In the genomic region with DNA sequence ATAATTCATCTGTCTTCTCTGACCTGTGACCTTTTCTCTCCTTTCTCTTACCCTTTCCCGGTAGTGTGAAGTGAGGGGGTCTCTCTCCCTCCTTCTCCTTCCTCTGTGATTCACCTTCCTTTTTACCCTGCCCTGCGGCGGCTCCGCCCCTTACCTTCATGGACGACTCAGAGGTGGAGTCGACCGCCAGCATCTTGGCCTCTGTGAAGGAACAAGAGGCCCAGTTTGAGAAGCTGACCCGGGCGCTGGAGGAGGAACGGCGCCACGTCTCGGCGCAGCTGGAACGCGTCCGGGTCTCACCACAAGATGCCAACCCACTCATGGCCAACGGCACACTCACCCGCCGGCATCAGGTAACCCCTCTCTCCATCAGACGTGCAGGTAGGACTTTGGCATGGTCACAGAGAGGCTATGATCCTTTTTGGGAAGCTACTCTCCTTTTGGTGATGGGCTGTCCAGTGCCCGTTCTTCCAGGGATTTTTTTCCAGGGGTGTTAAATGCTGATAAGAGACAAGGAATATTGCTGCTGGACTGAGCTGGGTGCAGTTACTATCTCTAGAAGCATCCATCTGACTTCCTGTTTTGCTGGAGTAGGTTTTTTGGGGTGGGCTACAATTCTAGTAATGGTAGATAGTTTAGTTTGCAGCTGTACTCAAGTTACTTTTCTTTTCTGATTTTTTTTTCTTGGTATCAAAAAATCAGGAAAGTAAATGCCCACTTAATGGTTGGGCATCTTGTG, we compare ENCODE assay signal across 8 cellular contexts. TPM values are rescaled to one million over a fixed set of nuclear protein-coding genes. Genes with fewer than 3 reads are reported as not detected.
DNase-seq lines count a peak whose midpoint lies in the region; ATAC-seq and TF ChIP-seq lines count a peak whose summit lies in the region.

No MANE protein-coding gene starts in this region.

- peaks cover 0 to 41% of the 10 kb centered on the region in 2 donors for H3K4me1 ChIP-seq in breast epithelium

- peak in 2 of 10 experiments; percentile 2 to 7 for DNase-seq in CD4-positive, alpha-beta T cell
- DNase-seq in breast epithelium (ENCODE audit: low spot score in 2 of 2) (peak in 1 of 2 donors; percentile 56), natural killer cell (no peak), posterior vena cava (ENCODE audit: low spot score) (no peak), NCI-H226 (no peak)
- DNase-seq in stimulated activated CD4-positive, alpha-beta T cell treated with anti-CD3 and anti-CD28 coated beads, Interleukin-15, amount 100 ng/mL, for 24 hours = no peak

- POLR2A ChIA-PET in CD4-positive, alpha-beta T cell (lab: Charles Lee) = interaction anchor here (1.0 to 1.9 kb wide), 3 partner anchors 9 to 50 kb away, joined by 3 to 13 read pairs (median 4); a partner anchor contains a TSS

- H3K9me3 Mint-ChIP-seq in CD4-positive, alpha-beta T cell = no peaks in the 10 kb centered on the region
- H3K9me3 Mint-ChIP-seq in IgD-negative memory B cell (no peaks in the 10 kb centered on the region), natural killer cell (no peaks in the 10 kb centered on the region)

- peak overlapping the region; percentile 80 for H3K4me3 Mint-ChIP-seq in CD4-positive, alpha-beta T cell
- peak overlapping the region; percentile 14 to 84 (median 55) for H3K4me3 Mint-ChIP-seq in IgD-negative memory B cell
- peak overlapping the region; percentile 48 for H3K4me3 Mint-ChIP-seq in natural killer cell

- peak overlapping the region in 1 of 3 donors; percentile 26 for H3K4me3 ChIP-seq in breast epithelium

- H3K4me1 Mint-ChIP-seq in CD4-positive, alpha-beta T cell (ENCODE audit: low read depth) = peaks cover 34% of the 10 kb centered on the region
- H3K4me1 Mint-ChIP-seq in IgD-negative memory B cell (peaks cover 39 to 47% (median 40%) of the 10 kb centered on the region in 3 donors), natural killer cell (peaks cover 24 to 31% of the 10 kb centered on the region in 2 donors)

- H3K27ac Mint-ChIP-seq in CD4-positive, alpha-beta T cell = peak overlapping the region; percentile 95
- H3K27ac Mint-ChIP-seq in IgD-negative memory B cell (peak overlapping the region; percentile 48 to 99 (median 94)), natural killer cell (peak overlapping the region; percentile 86)

- H3K9me3 ChIP-seq in CD4-positive, alpha-beta T cell (ENCODE audit: control insufficient read depth, low read length) = no peaks in the 10 kb centered on the region
- H3K9me3 ChIP-seq in breast epithelium = no peaks in the 10 kb centered on the region

- no peaks in the 10 kb centered on the region for H3K27me3 ChIP-seq in CD4-positive, alpha-beta T cell (ENCODE audit: control insufficient read depth, insufficient read depth, low read length)
- no peaks in the 10 kb centered on the region for H3K27me3 ChIP-seq in breast epithelium

- intact Hi-C loops in CD4-positive, alpha-beta T cell (cut with DNase I, micrococcal nuclease) = loop anchor here in 1 of 2 experiments (1.0 to 5.0 kb wide), 4 partner anchors 51 to 786 kb away; a partner anchor contains a TSS
- intact Hi-C loops in breast epithelium (cut with DNase I; ENCODE audit: low total_unique reads) (no loop called here), natural killer cell (cut with micrococcal nuclease) (loop anchor here (1.0 to 10.0 kb wide), 3 partner anchors 51 to 783 kb away; a partner anchor contains a TSS), posterior vena cava (cut with DNase I) (no loop called here)

- H3K27ac ChIP-seq in CD4-positive, alpha-beta T cell (ENCODE audit: low read depth, low read length) = peak overlapping the region; percentile 83
- H3K27ac ChIP-seq in breast epithelium = peak overlapping the region; percentile 62 to 68

- TF ChIP-seq POLR2A in breast epithelium (IDR thresholded peaks at IDR 0.05) = no peak

- TF ChIP-seq CTCF in CD4-positive, alpha-beta T cell (IDR thresholded peaks at IDR 0.05) = no peak
- TF ChIP-seq CTCF in breast epithelium (IDR thresholded peaks at IDR 0.05) = no peak
- TF ChIP-seq CTCF in natural killer cell (IDR thresholded peaks at IDR 0.05) = no peak

- ATAC-seq in CD4-positive, alpha-beta T cell (ENCODE audit: poor library complexity) = peak; percentile 8
- no peak for ATAC-seq in natural killer cell
- no peak for ATAC-seq in HG02610 (IDR thresholded peaks at IDR 0.05; ENCODE audit: unreplicated experiment)

- no peaks in the 10 kb centered on the region for H3K27me3 Mint-ChIP-seq in CD4-positive, alpha-beta T cell
- H3K27me3 Mint-ChIP-seq in IgD-negative memory B cell (no peaks in the 10 kb centered on the region), natural killer cell (ENCODE audit: low read depth in 2 of 2) (no peaks in the 10 kb centered on the region)

- peaks cover 18% of the 10 kb centered on the region for H3K36me3 Mint-ChIP-seq in CD4-positive, alpha-beta T cell (ENCODE audit: low read depth)
- H3K36me3 Mint-ChIP-seq in IgD-negative memory B cell = peaks cover 11% of the 10 kb centered on the region
- no peaks in the 10 kb centered on the region for H3K36me3 Mint-ChIP-seq in natural killer cell

- H3K36me3 ChIP-seq in breast epithelium = no peaks in the 10 kb centered on the region

- CTCF ChIA-PET in CD4-positive, alpha-beta T cell (lab: Charles Lee) = interaction anchor here (1.7 kb wide), 1 partner anchor 9 kb away, joined by 8 read pairs; no protein-coding TSS in a partner anchor

RNA-seq across cellular contexts. Expression of a gene that starts 29.9 kb away (rescaled TPM):
- total RNA-seq in CD4-positive, alpha-beta T cell = 10 to 100 TPM; 12.4 to 12.5 TPM
- 4.9 TPM for polyA plus RNA-seq in IgD-negative memory B cell
- total RNA-seq in breast epithelium (100 to 1,000 TPM in 2 of 3 donors, 10 to 100 TPM in 1; 82.1 to 259 (median 175) TPM), natural killer cell (10 to 100 TPM; 17.1 to 17.7 (median 17.3) TPM), posterior vena cava (100 to 1,000 TPM; 131 to 140 TPM)

RNA-seq across cellular contexts. Expression of a gene that starts 39.9 kb away (rescaled TPM):
- not detected for total RNA-seq in CD4-positive, alpha-beta T cell
- polyA plus RNA-seq in IgD-negative memory B cell = 0.23 TPM
- not detected for total RNA-seq in breast epithelium
- not detected for total RNA-seq in natural killer cell
- not detected for total RNA-seq in posterior vena cava

RNA-seq across cellular contexts. Expression of a gene that starts 50.2 kb away (rescaled TPM):
- total RNA-seq in CD4-positive, alpha-beta T cell = 10 to 100 TPM; 48.0 to 48.5 TPM
- polyA plus RNA-seq in IgD-negative memory B cell = 324 TPM
- total RNA-seq in breast epithelium (100 to 1,000 TPM in 2 of 3 donors, 10 to 100 TPM in 1; 84.3 to 153 (median 153) TPM), natural killer cell (10 to 100 TPM; 55.3 to 83.3 (median 61.0) TPM), posterior vena cava (10 to 100 TPM; 61.8 to 74.3 TPM)

Comparison
In these comparisons a context has a peak if more than half of its experiments do, and no peak if none do; other contexts are left out.
1. RNA of a gene that starts 29.9 kb away (total RNA-seq): 82.1 to 259 TPM in breast epithelium and 131 to 140 TPM in posterior vena cava; 17.1 to 17.7 TPM in natural killer cell and 12.4 to 12.5 TPM in CD4-positive, alpha-beta T cell; every median in the first group is over 4 times any median in the second.
2. Peak in every context shown above with its lines, with median percentiles within 50 percentile points of each other: H3K27ac Mint-ChIP-seq and H3K4me3 Mint-ChIP-seq.